ENCODE assay signal across 18 cellular contexts in the genomic region with DNA sequence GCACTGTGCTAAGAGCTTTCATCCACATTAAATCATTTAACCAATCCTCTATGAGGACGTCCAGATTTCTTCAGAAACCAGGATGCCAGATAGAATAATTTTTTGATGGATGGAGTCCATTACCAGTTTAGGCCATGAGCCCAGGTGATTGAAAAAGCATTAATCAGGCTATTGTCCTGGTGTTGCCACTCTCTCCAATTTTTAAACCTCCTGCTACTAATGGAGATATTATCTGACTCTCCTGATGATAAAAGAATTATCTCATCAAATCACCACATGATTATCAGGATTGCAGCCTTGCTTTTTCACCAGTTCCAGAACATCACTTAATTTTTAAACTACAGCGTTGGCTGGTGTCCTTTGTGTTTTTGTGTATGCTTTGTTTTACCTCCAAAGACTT.
DNase-seq lines count a peak whose midpoint lies in the region; ATAC-seq and TF ChIP-seq lines count a peak whose summit lies in the region.
"Had no signal": no experiment of that assay in that cellular context is flagged by ENCODE, and none has a peak within 500 bp of the region (broad histone marks: within the 10 kb centered on the region; RNA-seq: fewer than 3 reads in every experiment).

No MANE protein-coding gene starts in this region.

- H3K27ac ChIP-seq in IMR-90 (ENCODE audit: insufficient read depth, low read length): no peak overlapping the region; the same call in 1 of the 2 replicates
- peak overlapping the region; percentile 47 to 100; a peak in 3 of 4 replicates for H3K27ac ChIP-seq in SK-N-SH (ENCODE audit: low read depth in 2 of 2, low read length in 1 of 2)
- H3K27ac ChIP-seq: BLaER1, C4-2B had no signal

- H4K91ac ChIP-seq in IMR-90 (ENCODE audit: insufficient read depth, low read depth, low read length): peak overlapping the region; percentile 14; the same call in 1 of the 2 replicates

- H2AFZ ChIP-seq in IMR-90 (replicated peaks; ENCODE audit: low read length, poor library complexity) (no peak overlapping the region), SK-N-SH (ENCODE audit: low read depth) (no peak overlapping the region)

- no peak for TF ChIP-seq POLR2A in IMR-90 (IDR thresholded peaks at IDR 0.05; ENCODE audit: low read depth, low read length)

- no peaks in the 10 kb centered on the region for H3F3A ChIP-seq in SK-N-SH (replicated peaks; ENCODE audit: insufficient read depth)

- peak overlapping the region; percentile 40; the same call in 2 of the 3 replicates for H2BK15ac ChIP-seq in IMR-90 (ENCODE audit: low read depth, low read length)

- no peak overlapping the region for H3K23ac ChIP-seq in IMR-90 (ENCODE audit: low read depth, low read length)

- H3K9me3 ChIP-seq in BE2C: no peaks in the 10 kb centered on the region
- H3K9me3 ChIP-seq in IMR-90 (ENCODE audit: control insufficient read depth, insufficient read depth, low read length): no peaks in the 10 kb centered on the region
- no peaks in the 10 kb centered on the region for H3K9me3 ChIP-seq in SK-N-SH
- H3K9me3 ChIP-seq: BLaER1, Caco-2 had no signal

- no TSS peak for BruUV-seq in IMR-90 (replicated peaks; lab: Mats Ljungman, UMichigan)

- H3K9me3 Mint-ChIP-seq in effector memory CD8-positive, alpha-beta T cell: peaks cover 0 to 2% of the 10 kb centered on the region in 2 donors
- H3K9me3 Mint-ChIP-seq: CD8-positive, alpha-beta T cell had no signal

- TF ChIP-seq RAD21 in IMR-90 (IDR thresholded peaks at IDR 0.05; ENCODE audit: low read length) (no peak), SK-N-SH (IDR thresholded peaks at IDR 0.05; ENCODE audit: low read length) (peak; percentile 42)

- no peak overlapping the region for H3K4me3 Mint-ChIP-seq in effector memory CD8-positive, alpha-beta T cell
- H3K4me3 Mint-ChIP-seq: CD4-positive, CD25-positive, alpha-beta regulatory T cell; CD8-positive, alpha-beta T cell had no signal

- H3K79me2 ChIP-seq in SK-N-SH (ENCODE audit: insufficient read depth): no peaks in the 10 kb centered on the region

- POLR2A ChIA-PET in IMR-90 (lab: Charles Lee; ENCODE audit: unreplicated experiment): no interaction called here
- POLR2A ChIA-PET in SK-N-SH (lab: Yijun Ruan, JAX): interaction anchor here (0.6 to 3.9 kb wide), 16 partner anchors 8 to 403 kb away, joined by 3 to 26 read pairs (median 6); partner anchors contain the start of gene ALK

- H2AK9ac ChIP-seq in IMR-90 (replicated peaks; ENCODE audit: low read depth, low read length, poor library complexity): no peak overlapping the region

- H4K8ac ChIP-seq in IMR-90 (ENCODE audit: low read depth in 2 of 2, low read length in 2 of 2): peak overlapping the region; percentile 51 to 62; a peak in 3 of 4 replicates

- no peak overlapping the region for H3K56ac ChIP-seq in IMR-90 (ENCODE audit: extremely low read depth, insufficient read depth, low read length)

- H3K36me3 ChIP-seq in BE2C: no peaks in the 10 kb centered on the region
- H3K36me3 ChIP-seq in IMR-90 (ENCODE audit: control insufficient read depth, insufficient read depth, low read length): no peaks in the 10 kb centered on the region
- peaks cover 0 to 3% of the 10 kb centered on the region in 2 experiments for H3K36me3 ChIP-seq in SK-N-SH (replicated peaks in 1 of 2; ENCODE audit: control insufficient read depth in 1 of 2, insufficient read depth in 2 of 2, low read length in 1 of 2)
- H3K36me3 ChIP-seq: BLaER1 had no signal

- no CpG with 5 or more reads among the region's 2 CpGs for WGBS in IMR-90 (ENCODE audit: extremely low coverage in 2 of 2, insufficient read length in 1 of 2), 2 experiments
- WGBS in SK-N-SH (ENCODE audit: low lambda C conversion rate): 9% methylated on average over 2 of the region's 2 CpGs

- H3K4me1 ChIP-seq in BE2C: peaks cover 26% of the 10 kb centered on the region
- H3K4me1 ChIP-seq in IMR-90 (ENCODE audit: control insufficient read depth, insufficient read depth, low read length): peaks cover 19% of the 10 kb centered on the region
- peaks cover 9 to 61% of the 10 kb centered on the region in 2 experiments; a peak in 2 of 4 replicates for H3K4me1 ChIP-seq in SK-N-SH (ENCODE audit: control insufficient read depth in 1 of 2, insufficient read depth in 2 of 2, low read depth in 1 of 2, low read length in 1 of 2)
- H3K4me1 ChIP-seq: BLaER1, Caco-2 had no signal

- peak overlapping the region; percentile 87; the same call in 1 of the 2 replicates for H2BK20ac ChIP-seq in IMR-90 (ENCODE audit: low read depth, low read length)

- H2AK5ac ChIP-seq in IMR-90 (ENCODE audit: low read depth, low read length): peak overlapping the region; percentile 21; the same call in 1 of the 2 replicates

- peak overlapping the region; percentile 73; the same call in 1 of the 2 replicates for H3K18ac ChIP-seq in IMR-90 (ENCODE audit: low read depth, low read length)

- peak overlapping the region; percentile 65 for H2BK5ac ChIP-seq in IMR-90 (ENCODE audit: low read depth, low read length, poor library complexity, severe bottlenecking)

- H3K4me1 Mint-ChIP-seq in effector memory CD8-positive, alpha-beta T cell (ENCODE audit: low read depth in 2 of 2): peaks cover 0 to under 1% of the 10 kb centered on the region in 2 donors
- H3K4me1 Mint-ChIP-seq: CD4-positive, CD25-positive, alpha-beta regulatory T cell had no signal

- peak in 1 of 2 experiments; percentile 100; a peak in 2 of 4 replicates for TF ChIP-seq EP300 in SK-N-SH (IDR thresholded peaks at IDR 0.05; ENCODE audit: borderline replicate concordance in 1 of 2, low read depth in 1 of 2, low read length in 1 of 2)

- H3K27me3 ChIP-seq in BE2C: no peaks in the 10 kb centered on the region
- no peaks in the 10 kb centered on the region for H3K27me3 ChIP-seq in IMR-90 (ENCODE audit: control insufficient read depth, insufficient read depth, low read length)
- no peaks in the 10 kb centered on the region for H3K27me3 ChIP-seq in SK-N-SH (ENCODE audit: insufficient read depth)
- H3K27me3 ChIP-seq: BLaER1 had no signal

- TF ChIP-seq CTCF in BE2C (IDR thresholded peaks at IDR 0.05; ENCODE audit: low read depth, low read length): no peak
- TF ChIP-seq CTCF in IMR-90 (conservative IDR thresholded peaks at IDR 0.05; ENCODE audit: low read depth, low read length): no peak
- no peak for TF ChIP-seq CTCF in SK-N-SH (IDR thresholded peaks at IDR 0.05)

- dilution Hi-C loops in IMR-90 (cut with HindIII; ENCODE audit: low sequenced_read_pairs, unreplicated experiment): no loop called here

- no peaks in the 10 kb centered on the region for H3K36me3 Mint-ChIP-seq in effector memory CD8-positive, alpha-beta T cell (ENCODE audit: insufficient read depth)
- H3K36me3 Mint-ChIP-seq: CD4-positive, CD25-positive, alpha-beta regulatory T cell; CD8-positive, alpha-beta T cell had no signal

- DNase-seq in BE2C (peak; percentile 25), IMR-90 (no peak), NCI-H69 (lab: John Stamatoyannopoulos, UW) (peak; percentile 2), SK-N-SH (peak; percentile 58), left ventricle myocardium superior (no peak)
- DNase-seq in effector memory CD8-positive, alpha-beta T cell: no peak
- DNase-seq: Caco-2; CD4-positive, CD25-positive, alpha-beta regulatory T cell; CD8-positive, alpha-beta T cell; DMS153; DND-41; GDM1; H7 had no signal

- no peak overlapping the region for H3K27ac Mint-ChIP-seq in effector memory CD8-positive, alpha-beta T cell
- H3K27ac Mint-ChIP-seq: CD8-positive, alpha-beta T cell had no signal

- no peak overlapping the region for H3K4me3 ChIP-seq in BE2C (ENCODE audit: low read depth, low read length)
- no peak overlapping the region for H3K4me3 ChIP-seq in IMR-90 (ENCODE audit: insufficient read depth, low read depth, low read length)
- H3K4me3 ChIP-seq in SK-N-SH (ENCODE audit: low read depth in 2 of 2, low read length in 1 of 2): no peak overlapping the region
- H3K4me3 ChIP-seq: BLaER1, GM12878, GM23248 had no signal

- intact Hi-C loops in IMR-90 (cut with micrococcal nuclease): loop anchor here (5.0 kb wide), 1 partner anchor 55 kb away; no protein-coding TSS in a partner anchor
- intact Hi-C loops in left ventricle myocardium superior (cut with micrococcal nuclease): no loop called here

- H3K4ac ChIP-seq in IMR-90 (ENCODE audit: low read depth, low read length): peak overlapping the region; percentile 71

- H4K5ac ChIP-seq in IMR-90 (ENCODE audit: low read depth, low read length): peak overlapping the region; percentile 83; the same call in 1 of the 2 replicates

- H3K14ac ChIP-seq in IMR-90 (replicated peaks; ENCODE audit: low read depth, low read length): peak overlapping the region; percentile 22; the same call in 1 of the 2 replicates

- ATAC-seq in IMR-90 (ENCODE audit: low read depth) (no peak), left ventricle myocardium superior (no peak), HG03159 (IDR thresholded peaks at IDR 0.05; ENCODE audit: unreplicated experiment) (no peak)
- ATAC-seq in effector memory CD8-positive, alpha-beta T cell (replicated peaks): no peak
- ATAC-seq: CD8-positive, alpha-beta T cell; GM12878 had no signal

- peaks cover 28 to 37% of the 10 kb centered on the region in 2 donors for H3K27me3 Mint-ChIP-seq in effector memory CD8-positive, alpha-beta T cell
- H3K27me3 Mint-ChIP-seq: CD4-positive, CD25-positive, alpha-beta regulatory T cell had no signal

- H3K79me1 ChIP-seq in IMR-90 (ENCODE audit: low read depth in 1 of 2, low read length in 2 of 2): no peaks in the 10 kb centered on the region

- H3K9ac ChIP-seq in IMR-90 (ENCODE audit: low read depth, low read length) (no peak overlapping the region), SK-N-SH (no peak overlapping the region)
- H3K9ac ChIP-seq: BLaER1, GM23248 had no signal

- CTCF ChIA-PET in IMR-90 (lab: Yijun Ruan, JAX): interaction anchor here (1.1 kb wide), 1 partner anchor 208 kb away, joined by 3 read pairs; no protein-coding TSS in a partner anchor
- CTCF ChIA-PET in SK-N-SH (lab: Yijun Ruan, JAX): interaction anchor here (0.6 to 5.7 kb wide), 19 partner anchors 9 to 559 kb away, joined by 3 to 33 read pairs (median 4); no protein-coding TSS in a partner anchor

- peaks cover 4% of the 10 kb centered on the region; the same call in 1 of the 2 replicates for H3K9me1 ChIP-seq in IMR-90 (ENCODE audit: insufficient read depth, low read length)

- in situ Hi-C loops in IMR-90 (cut with MboI; ENCODE audit: low sequenced_read_pairs): no loop called here

- H2BK120ac ChIP-seq in IMR-90 (ENCODE audit: low read depth, low read length): peak overlapping the region; percentile 90

- no peak overlapping the region; the same call in 1 of the 2 replicates for H3K4me2 ChIP-seq in IMR-90 (ENCODE audit: low read depth, low read length)
- 0 out of 2 replicates have a peak overlapping the region, but pooled peaks have one; percentile 22 for H3K4me2 ChIP-seq in SK-N-SH
- H3K4me2 ChIP-seq: BLaER1 had no signal

- no peaks in the 10 kb centered on the region for H4K20me1 ChIP-seq in IMR-90 (ENCODE audit: insufficient read depth, low read length)
- no peaks in the 10 kb centered on the region for H4K20me1 ChIP-seq in SK-N-SH (ENCODE audit: insufficient read depth)
- H4K20me1 ChIP-seq: BLaER1 had no signal

- H3K9me2 ChIP-seq in SK-N-SH: no peaks in the 10 kb centered on the region

TF ChIP-seq in SK-N-SH, 30 proteins besides CTCF, POLR2A, EP300 and RAD21 (continues in another document):
- TF ChIP-seq TEAD4 (IDR thresholded peaks at IDR 0.05; ENCODE audit: borderline replicate concordance, insufficient read depth) (peak; percentile 61; the same call in 1 of the 2 replicates), TCF12 (IDR thresholded peaks at IDR 0.05) (peak; percentile 68), MEF2A (IDR thresholded peaks at IDR 0.05; ENCODE audit: borderline replicate concordance, low read depth) (no peak)

Comparison
In these comparisons a context has a peak if more than half of its experiments do, and no peak if none do; other contexts are left out.
1. DNase-seq: peak in BE2C (single experiment), NCI-H69 (single experiment) and SK-N-SH (single experiment); none in IMR-90 (single experiment), effector memory CD8-positive, alpha-beta T cell (0 of 3) and left ventricle myocardium superior (single experiment).